Comparison of ENCODE assay signal across 23 cellular contexts in genomic region chr9:88824711-88825110, GRCh38.
"Had no signal": no experiment of that assay in that cellular context is flagged by ENCODE, and none has a peak within 500 bp of the region (broad histone marks: within the 10 kb centered on the region; RNA-seq: fewer than 3 reads in every experiment).

No MANE protein-coding gene starts in this region.

- H3K4me1 ChIP-seq: pancreas, psoas muscle, spleen had no signal

- H3K27me3 ChIP-seq: adrenal gland, pancreas, right atrium auricular region, vagina had no signal

- H3K9me3 ChIP-seq: adrenal gland, neutrophil, pancreas, thoracic aorta, vagina had no signal

- DNase-seq: activated CD4-positive, alpha-beta T cell treated with anti-CD3 and anti-CD28 coated beads, Interleukin-2, amount 10 ng/mL, durations not matched to agents 7 days and 5 days; activated CD4-positive, CD25-positive, alpha-beta regulatory T cell treated with anti-CD3 and anti-CD28 coated beads, Interleukin-2, amount 50 U/mL, for 72 hours; activated gamma-delta T cell treated with Interleukin-2 at 50 U/mL for 16 hours; activated T-cell treated with anti-CD3 and anti-CD28 coated beads, Interleukin-2, amount 50 U/mL, for 1 hour; adrenal gland; endodermal cell; glutamatergic neuron; hippocampal formation; left ventricle myocardium superior; midbrain; natural killer cell; pancreas; psoas muscle; spleen; stimulated activated CD4-positive, alpha-beta T cell treated with anti-CD3 and anti-CD28 coated beads, Interleukin-4, amount 100 ng/mL, for 1 hour; stimulated activated naive CD4-positive, alpha-beta T cell; WERI-Rb-1 had no signal

- H3K4me3 ChIP-seq: adrenal gland, coronary artery, pancreas, psoas muscle, right atrium auricular region, spleen, thoracic aorta, vagina had no signal

- H3K36me3 ChIP-seq: adrenal gland, neutrophil, pancreas, right atrium auricular region, spleen, thoracic aorta, vagina, WERI-Rb-1 had no signal

- ATAC-seq: activated naive CD4-positive, alpha-beta T cell treated with anti-CD3 and anti-CD28 coated beads, Interleukin-2, amount 50 U/mL, for 72 hours; left ventricle myocardium superior; pancreas; psoas muscle had no signal

- H3K27ac ChIP-seq: adrenal gland, coronary artery, neutrophil, pancreas, psoas muscle, right atrium auricular region, spleen, thoracic aorta, vagina, WERI-Rb-1 had no signal
